19 cellular contexts compared by ENCODE assay signal in the genomic region with DNA sequence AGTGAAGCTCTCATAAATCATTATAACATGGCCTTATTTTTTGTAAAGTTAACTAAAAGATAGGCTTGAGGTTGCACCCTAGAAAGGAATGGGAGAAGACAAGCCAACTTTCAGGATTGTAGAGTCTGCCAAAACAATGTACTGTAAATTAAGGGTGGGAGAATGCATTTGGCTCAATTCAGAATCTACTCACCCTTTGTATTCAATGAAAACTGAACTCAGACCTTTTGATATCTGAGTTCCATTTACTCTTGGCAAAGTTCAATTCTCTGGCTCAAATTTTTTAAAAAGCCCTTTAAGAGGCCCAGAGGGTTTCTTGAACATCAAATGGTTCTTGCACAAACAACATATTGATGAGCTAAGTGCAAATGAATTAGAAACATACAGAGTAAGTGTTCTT.
"Had no signal": no experiment of that assay in that cellular context is flagged by ENCODE, and none has a peak within 500 bp of the region (broad histone marks: within the 10 kb centered on the region; RNA-seq: fewer than 3 reads in every experiment).

No MANE protein-coding gene starts in this region.

- H3K27ac ChIP-seq: psoas muscle had no signal

- H3K4me3 ChIP-seq: coronary artery, psoas muscle, skin epidermis had no signal

- DNase-seq: activated CD4-positive, alpha-beta T cell treated with anti-CD3 and anti-CD28 coated beads for 48 hours; activated CD4-positive, CD25-positive, alpha-beta regulatory T cell; activated CD8-positive, alpha-beta T cell treated with anti-CD3 and anti-CD28 coated beads, Interleukin-2, amount 10 ng/mL, durations not matched to agents 7 days and 5 days; activated naive CD4-positive, alpha-beta T cell treated with anti-CD3 and anti-CD28 coated beads for 36 hours; activated naive CD8-positive, alpha-beta T cell treated with anti-CD3 and anti-CD28 coated beads, Interleukin-2, amount 50 U/mL, for 24 hours; activated T-cell treated with anti-CD3 and anti-CD28 coated beads, Interleukin-2, amount 50 U/mL, for 24 hours; aorta; effector CD4-positive, alpha-beta T cell; foreskin melanocyte; mammary epithelial cell; occipital lobe; psoas muscle; right cardiac atrium; stimulated activated naive CD8-positive, alpha-beta T cell treated with anti-CD3 and anti-CD28 coated beads, Interleukin-15, Interleukin-2, amounts not matched to agents 100 U/mL and 50 U/mL, for 24 hours; T-helper 1 cell; T-helper 9 cell; trophoblast cell had no signal

- H3K9me3 ChIP-seq: psoas muscle had no signal
